Comparison of ENCODE assay signal across 13 cellular contexts in the genomic region with DNA sequence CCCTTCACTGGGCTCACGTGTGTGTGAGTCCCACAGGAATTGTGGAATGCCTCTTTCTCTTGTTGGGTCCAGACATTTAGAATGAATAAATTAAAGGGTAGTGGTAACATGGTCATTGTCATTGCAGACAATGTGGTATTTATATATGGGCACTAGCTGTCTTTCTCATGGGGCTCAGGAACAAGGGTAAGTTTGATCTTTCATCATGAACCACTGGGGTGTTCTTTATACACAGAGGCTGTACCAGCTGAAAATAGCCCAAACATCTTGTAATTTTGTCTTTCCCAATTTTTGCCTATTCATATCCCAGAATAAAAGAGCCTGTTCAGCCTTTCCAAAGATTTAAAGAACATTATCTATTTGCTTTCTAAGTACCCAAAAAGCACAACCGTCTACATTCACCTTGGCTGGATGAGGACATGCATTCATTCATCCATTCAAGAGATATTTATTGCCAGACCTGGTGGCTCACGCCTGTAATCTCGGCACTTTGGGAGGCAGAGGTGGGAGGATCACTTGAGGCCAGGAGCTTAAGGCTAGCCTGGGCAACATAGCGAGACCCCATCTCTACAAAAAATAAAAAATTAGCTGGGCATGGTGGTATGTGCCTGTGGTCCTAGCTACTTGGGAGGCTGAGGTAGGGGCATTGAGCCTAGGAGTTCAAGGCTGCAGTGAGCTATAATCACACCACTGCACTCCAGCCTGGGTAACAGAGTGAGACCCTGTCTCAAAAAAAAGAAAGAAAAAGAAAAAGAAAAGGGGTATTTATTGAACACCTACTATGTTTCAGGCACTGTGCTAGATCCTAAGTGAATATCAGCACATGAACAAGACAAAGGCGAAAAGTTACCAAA. TPM values are rescaled to one million over a fixed set of nuclear protein-coding genes. Genes with fewer than 3 reads are reported as not detected.
DNase-seq lines count a peak whose midpoint lies in the region; ATAC-seq and TF ChIP-seq lines count a peak whose summit lies in the region.
"Had no signal": no experiment of that assay in that cellular context is flagged by ENCODE, and none has a peak within 500 bp of the region (broad histone marks: within the 10 kb centered on the region; RNA-seq: fewer than 3 reads in every experiment).

No MANE protein-coding gene starts in this region.

- H3K9ac ChIP-seq in adipocyte (ENCODE audit: low read length): peak overlapping the region; percentile 18

- 78 to 88% (median 84%) methylated on average over 6 of the region's 6 CpGs for WGBS in stomach, 5 donors

- H3K9me3 ChIP-seq in adipocyte (ENCODE audit: control insufficient read depth, low read length): no peaks in the 10 kb centered on the region
- H3K9me3 ChIP-seq in stomach: no peaks in the 10 kb centered on the region

- no peak for TF ChIP-seq POLR2A in stomach (IDR thresholded peaks at IDR 0.05)

- H3K36me3 ChIP-seq in adipocyte (ENCODE audit: control insufficient read depth, insufficient read depth, low read length, severe bottlenecking) (no peaks in the 10 kb centered on the region), stomach (no peaks in the 10 kb centered on the region)
- H3K36me3 ChIP-seq: WERI-Rb-1 had no signal

- DNase-seq in COLO829 (ENCODE audit: low spot score) (peak; percentile 80), adipocyte (ENCODE audit: low read depth) (no peak), stomach (no peak), NCI-H748 (lab: John Stamatoyannopoulos, UW; ENCODE audit: unreplicated experiment) (no peak)
- DNase-seq in activated CD8-positive, alpha-beta memory T cell treated with anti-CD3 and anti-CD28 coated beads, Interleukin-2, amount 50 U/mL, for 4 hours: no peak
- DNase-seq: activated T-cell treated with anti-CD3 and anti-CD28 coated beads, Interleukin-2, amount 50 U/mL, for 4 hours; kidney glomerular epithelial cell; NCI-H1092; NCI-H446 treated with DMSO at 0.1 percent for 48 hours; WERI-Rb-1 had no signal

- H3K4me1 ChIP-seq in adipocyte (ENCODE audit: control insufficient read depth, insufficient read depth, low read length): peaks cover 39% of the 10 kb centered on the region
- peaks cover 12 to 48% (median 36%) of the 10 kb centered on the region in 4 donors for H3K4me1 ChIP-seq in stomach

- peak overlapping the region; percentile 18 for H3K27ac ChIP-seq in layer of hippocampus (ENCODE audit: low read depth, low read length)
- peak overlapping the region in 4 of 5 donors; percentile 73 to 97 (median 86) for H3K27ac ChIP-seq in stomach
- H3K27ac ChIP-seq: WERI-Rb-1 had no signal

- no peak for TF ChIP-seq CTCF in stomach (IDR thresholded peaks at IDR 0.05)

- H3K27me3 ChIP-seq in adipocyte (replicated peaks; ENCODE audit: control insufficient read depth, insufficient read depth, low read length) (no peaks in the 10 kb centered on the region), layer of hippocampus (ENCODE audit: control insufficient read depth, insufficient read depth, low read length) (no peaks in the 10 kb centered on the region), stomach (no peaks in the 10 kb centered on the region)

- H3K4me3 ChIP-seq in adipocyte (ENCODE audit: low read length): peak overlapping the region; percentile 25
- H3K4me3 ChIP-seq in stomach: no peak overlapping the region

- intact Hi-C loops in stomach (cut with DNase I; ENCODE audit: low total_unique reads): no loop called here

- ATAC-seq in GM21447 (IDR thresholded peaks at IDR 0.05; ENCODE audit: unreplicated experiment): no peak
- ATAC-seq in HG02759 (IDR thresholded peaks at IDR 0.05; ENCODE audit: unreplicated experiment): no peak
- ATAC-seq: activated T-cell treated with anti-CD3 and anti-CD28 coated beads, Interleukin-2, amount 50 U/mL, for 4 hours had no signal

- no peak for TF ChIP-seq EP300 in stomach (IDR thresholded peaks at IDR 0.05)

RNA-seq across cellular contexts. Expression of gene FOS, which starts 4.4 kb away (rescaled TPM):
- total RNA-seq in stomach: 1,000 to 10,000 TPM in 1 of 5 donors, 100 to 1,000 TPM in 4; 134 to 1,274 (median 649) TPM
- polyA plus RNA-seq in stomach: 10 to 100 TPM; 62.2 to 82.0 (median 77.1) TPM
